10 cellular contexts compared by ENCODE assay signal in genomic region chrX:2848806-2849420, GRCh38. TPM values are rescaled to one million over a fixed set of nuclear protein-coding genes. Genes with fewer than 3 reads are reported as not detected.
DNase-seq lines count a peak whose midpoint lies in the region; FAIRE-seq and TF ChIP-seq lines count a peak whose summit lies in the region.
"Had no signal": no experiment of that assay in that cellular context is flagged by ENCODE, and none has a peak within 500 bp of the region (broad histone marks: within the 10 kb centered on the region; RNA-seq: fewer than 3 reads in every experiment).

No MANE protein-coding gene starts in this region.

- H3K4me3 ChIP-seq in fibroblast of pulmonary artery (replicated peaks; ENCODE audit: low read depth, low read length) (no peak overlapping the region), skeletal muscle satellite cell (ENCODE audit: low read length) (peak overlapping the region; percentile 57), OCI-LY7 (ENCODE audit: low read depth, low read length, poor library complexity, severe bottlenecking) (no peak overlapping the region)
- H3K4me3 ChIP-seq: dorsolateral prefrontal cortex had no signal

- TF ChIP-seq CTCF in fibroblast of pulmonary artery (IDR thresholded peaks at IDR 0.05; ENCODE audit: low read length, missing control alignments) = no peak
- no peak for TF ChIP-seq CTCF in OCI-LY7 (conservative IDR thresholded peaks at IDR 0.05; ENCODE audit: low read length)

- peak overlapping the region; percentile 73 for H3K9ac ChIP-seq in skeletal muscle satellite cell (ENCODE audit: low read depth, low read length)

- intact Hi-C loops in OCI-LY7 (cut with micrococcal nuclease; ENCODE audit: unreplicated experiment) = no loop called here

- no peaks in the 10 kb centered on the region for H3K9me2 ChIP-seq in OCI-LY7 (ENCODE audit: insufficient read depth, low read length)

- no TSS peak for BruUV-seq in OCI-LY7 (replicated peaks; lab: Mats Ljungman, UMichigan)

- H3K9me3 ChIP-seq in skeletal muscle satellite cell (replicated peaks; ENCODE audit: low read length) = no peaks in the 10 kb centered on the region
- H3K9me3 ChIP-seq in OCI-LY7 (ENCODE audit: low read length) = no peaks in the 10 kb centered on the region

- H3K27ac ChIP-seq in OCI-LY7 (ENCODE audit: low read depth, low read length, poor library complexity, severe bottlenecking) = no peak overlapping the region
- H3K27ac ChIP-seq: dorsolateral prefrontal cortex had no signal

- no peaks in the 10 kb centered on the region for H3K36me3 ChIP-seq in skeletal muscle satellite cell (ENCODE audit: insufficient read depth, low read length)
- no peaks in the 10 kb centered on the region for H3K36me3 ChIP-seq in OCI-LY7 (ENCODE audit: insufficient read depth, low read length)

- no peaks in the 10 kb centered on the region for H3K27me3 ChIP-seq in skeletal muscle satellite cell (ENCODE audit: control insufficient read depth, insufficient read depth, low read length)

- H3K4me1 ChIP-seq in skeletal muscle satellite cell (ENCODE audit: control insufficient read depth, insufficient read depth, low read length) (peaks cover 13% of the 10 kb centered on the region), OCI-LY7 (ENCODE audit: insufficient read depth, low read length, poor library complexity, severe bottlenecking) (no peaks in the 10 kb centered on the region)

- DNase-seq in H54 (ENCODE audit: insufficient read length, low spot score) (peak; percentile 4), RPMI7951 (ENCODE audit: low read depth) (peak; percentile 69), fibroblast of pulmonary artery (ENCODE audit: low read depth) (peak; percentile 71), mesenteric fat pad (ENCODE audit: low spot score) (no peak), OCI-LY7 (ENCODE audit: low spot score) (no peak), HUDEP-2 (lab: John Stamatoyannopoulos, UW; ENCODE audit: unreplicated experiment in 76 of 76) (no peak)
- DNase-seq: activated effector memory CD4-positive, alpha-beta T cell treated with anti-CD3 and anti-CD28 coated beads, Interleukin-2, amount 50 U/mL, for 16 hours; dorsolateral prefrontal cortex; immature natural killer cell had no signal

- no peaks in the 10 kb centered on the region for H3K79me2 ChIP-seq in OCI-LY7 (ENCODE audit: insufficient read depth, low read depth, low read length)

- no peak overlapping the region for H2AFZ ChIP-seq in OCI-LY7 (ENCODE audit: low read length)

- POLR2A ChIA-PET in OCI-LY7 (lab: Charles Lee) = no interaction called here

- no peaks in the 10 kb centered on the region for H4K20me1 ChIP-seq in OCI-LY7 (ENCODE audit: insufficient read depth, low read length)

- no peak for TF ChIP-seq POLR2A in H54 (IDR thresholded peaks at IDR 0.05; ENCODE audit: low read depth, low read length)

- no peak for FAIRE-seq in H54 (lab: Jason Lieb, UNC)

- CTCF ChIA-PET in OCI-LY7 (lab: Charles Lee; ENCODE audit: unreplicated experiment) = no interaction called here

- H3K4me2 ChIP-seq in skeletal muscle satellite cell (ENCODE audit: low read length) (peak overlapping the region; percentile 67), OCI-LY7 (ENCODE audit: low read length) (no peak overlapping the region)

RNA-seq across cellular contexts. Expression of gene GYG2, which starts 20.2 kb away (rescaled TPM):
- total RNA-seq in RPMI7951 (2014; rRNA removed; shearing (Covaris generic)) = 0.20 and 1.2 TPM in 2 replicates
- 0.51 and 1.5 TPM in 2 replicates for total RNA-seq in skeletal muscle satellite cell (2012; rRNA removed)
- 377 TPM for total RNA-seq in mesenteric fat pad
- total RNA-seq in OCI-LY7 (2014; rRNA removed; shearing (Covaris generic)) = 0.05 TPM in 1 of 2 replicates, not detected in the other
- total RNA-seq in OCI-LY7 (2022) = not detected in 2 replicates

Comparison
In these comparisons a context has a peak if more than half of its experiments do, and no peak if none do; other contexts are left out.
1. DNase-seq: peak in H54 (single experiment), RPMI7951 (single experiment) and fibroblast of pulmonary artery (single experiment); none in mesenteric fat pad (single experiment), OCI-LY7 (single experiment) and HUDEP-2 (0 of 76).
2. RNA of gene GYG2, which starts 20.2 kb away (total RNA-seq): 377 TPM in mesenteric fat pad (single experiment); 0.20 to 1.2 TPM in RPMI7951 and 0.05 TPM in OCI-LY7; every median in the first group is over 100 times any median in the second.